Comparison of ENCODE assay signal across 9 cellular contexts in genomic region chr1:25019351-25020172, GRCh38.
DNase-seq lines count a peak whose midpoint lies in the region; ATAC-seq and TF ChIP-seq lines count a peak whose summit lies in the region.
"Had no signal": no experiment of that assay in that cellular context is flagged by ENCODE, and none has a peak within 500 bp of the region (broad histone marks: within the 10 kb centered on the region; RNA-seq: fewer than 3 reads in every experiment).

No MANE protein-coding gene starts in this region.

- peak overlapping the region; percentile 61 for H3K9ac ChIP-seq in OCI-LY3 (ENCODE audit: low read length)

- H3K36me3 Mint-ChIP-seq in activated naive CD4-positive, alpha-beta T cell treated with anti-CD3 and anti-CD28 coated beads, Interleukin-2, amount 50 U/mL, for 24 hours: no peaks in the 10 kb centered on the region
- H3K36me3 Mint-ChIP-seq in mesothelial cell of epicardium: no peaks in the 10 kb centered on the region

- H3K4me2 ChIP-seq in OCI-LY3 (ENCODE audit: low read length): peak overlapping the region; percentile 55

- peaks cover 69% of the 10 kb centered on the region for H3K4me1 ChIP-seq in OCI-LY3 (ENCODE audit: low read length)

- H3K9me3 ChIP-seq in OCI-LY3 (ENCODE audit: insufficient read depth, low read length): no peaks in the 10 kb centered on the region

- TF ChIP-seq CTCF in OCI-LY3 (IDR thresholded peaks at IDR 0.05; ENCODE audit: low read depth, low read length): no peak
- TF ChIP-seq CTCF in mesothelial cell of epicardium (IDR thresholded peaks at IDR 0.05; ENCODE audit: unreplicated experiment): no peak

- peak overlapping the region; percentile 24; the same call in 1 of the 2 replicates for H3K4me3 ChIP-seq in OCI-LY3 (ENCODE audit: low read length)

- H3K27ac Mint-ChIP-seq in activated naive CD4-positive, alpha-beta T cell treated with anti-CD3 and anti-CD28 coated beads, Interleukin-2, amount 50 U/mL, for 24 hours: peak overlapping the region; percentile 3
- H3K27ac Mint-ChIP-seq in stimulated activated naive CD8-positive, alpha-beta T cell treated with anti-CD3 and anti-CD28 coated beads, Interleukin-15, amount 100 ng/mL, for 72 hours: peak overlapping the region; percentile 28 to 40
- H3K27ac Mint-ChIP-seq in mesothelial cell of epicardium: no peak overlapping the region

- no peak overlapping the region for H3K4me3 Mint-ChIP-seq in activated naive CD4-positive, alpha-beta T cell treated with anti-CD3 and anti-CD28 coated beads, Interleukin-2, amount 50 U/mL, for 24 hours
- peak overlapping the region; percentile 49 to 54 for H3K4me3 Mint-ChIP-seq in stimulated activated naive CD8-positive, alpha-beta T cell treated with anti-CD3 and anti-CD28 coated beads, Interleukin-15, amount 100 ng/mL, for 72 hours
- H3K4me3 Mint-ChIP-seq in mesothelial cell of epicardium: no peak overlapping the region

- H3K36me3 ChIP-seq in OCI-LY3 (replicated peaks; ENCODE audit: low read depth, low read length): no peaks in the 10 kb centered on the region

- DNase-seq in activated naive CD4-positive, alpha-beta T cell treated with Interleukin-2 at 50 U/mL for 16 hours: no peak
- DNase-seq in stimulated activated naive CD8-positive, alpha-beta T cell treated with anti-CD3 and anti-CD28 coated beads, Interleukin-15, amount 100 ng/mL, for 72 hours: no peak
- DNase-seq in cerebellar cortex (ENCODE audit: low spot score) (no peak), Kasumi-1 (lab: John Stamatoyannopoulos, UW) (no peak), mesothelial cell of epicardium (ENCODE audit: low spot score in 2 of 2, unreplicated experiment in 2 of 2) (no peak)
- DNase-seq: stimulated activated CD4-positive, alpha-beta T cell treated with anti-CD3 and anti-CD28 coated beads, Interleukin-2, amount 100 ng/mL, for 48 hours had no signal

- peaks cover 60% of the 10 kb centered on the region for H3K4me1 Mint-ChIP-seq in activated naive CD4-positive, alpha-beta T cell treated with anti-CD3 and anti-CD28 coated beads, Interleukin-2, amount 50 U/mL, for 24 hours
- peaks cover 68% of the 10 kb centered on the region for H3K4me1 Mint-ChIP-seq in stimulated activated naive CD8-positive, alpha-beta T cell treated with anti-CD3 and anti-CD28 coated beads, Interleukin-15, amount 100 ng/mL, for 72 hours
- H3K4me1 Mint-ChIP-seq in mesothelial cell of epicardium: peaks cover 12% of the 10 kb centered on the region

- no peaks in the 10 kb centered on the region for H3K79me2 ChIP-seq in OCI-LY3 (ENCODE audit: low read length)

- ATAC-seq in HG02623 (IDR thresholded peaks at IDR 0.05; ENCODE audit: unreplicated experiment): peak; percentile 38
- ATAC-seq in stimulated activated naive CD8-positive, alpha-beta T cell treated with anti-CD3 and anti-CD28 coated beads, Interleukin-15, amount 100 ng/mL, for 72 hours: no peak

- no peaks in the 10 kb centered on the region for H3K27me3 Mint-ChIP-seq in activated naive CD4-positive, alpha-beta T cell treated with anti-CD3 and anti-CD28 coated beads, Interleukin-2, amount 50 U/mL, for 24 hours
- no peaks in the 10 kb centered on the region for H3K27me3 Mint-ChIP-seq in stimulated activated naive CD8-positive, alpha-beta T cell treated with anti-CD3 and anti-CD28 coated beads, Interleukin-15, amount 100 ng/mL, for 72 hours
- H3K27me3 Mint-ChIP-seq in mesothelial cell of epicardium (ENCODE audit: low read depth): no peaks in the 10 kb centered on the region

- H3K27me3 ChIP-seq in OCI-LY3 (ENCODE audit: low read depth, low read length): no peaks in the 10 kb centered on the region

- H3K9me3 Mint-ChIP-seq in activated naive CD4-positive, alpha-beta T cell treated with anti-CD3 and anti-CD28 coated beads, Interleukin-2, amount 50 U/mL, for 24 hours: no peaks in the 10 kb centered on the region
- H3K9me3 Mint-ChIP-seq in stimulated activated naive CD8-positive, alpha-beta T cell treated with anti-CD3 and anti-CD28 coated beads, Interleukin-15, amount 100 ng/mL, for 72 hours: no peaks in the 10 kb centered on the region
- no peaks in the 10 kb centered on the region for H3K9me3 Mint-ChIP-seq in mesothelial cell of epicardium

- peak overlapping the region; percentile 98 for H3K27ac ChIP-seq in OCI-LY3 (ENCODE audit: low read length)

- no peaks in the 10 kb centered on the region for H4K20me1 ChIP-seq in OCI-LY3 (ENCODE audit: insufficient read depth, low read length)

- no peak overlapping the region for H2AFZ ChIP-seq in OCI-LY3 (ENCODE audit: low read depth, low read length)

Comparison
In these comparisons a context has a peak if more than half of its experiments do, and no peak if none do; other contexts are left out.
1. H3K4me3 Mint-ChIP-seq: peak in stimulated activated naive CD8-positive, alpha-beta T cell treated with anti-CD3 and anti-CD28 coated beads, Interleukin-15, amount 100 ng/mL, for 72 hours (2 of 2); none in activated naive CD4-positive, alpha-beta T cell treated with anti-CD3 and anti-CD28 coated beads, Interleukin-2, amount 50 U/mL, for 24 hours (single experiment) and mesothelial cell of epicardium (single experiment).